ENCODE assay signal across 1 cellular context in genomic region chr5:15524712-15525111, GRCh38.
TF ChIP-seq lines count a peak whose summit lies in the region.

No MANE protein-coding gene starts in this region.

TF ChIP-seq in SK-N-SH, 30 proteins besides CTCF, POLR2A, EP300 and RAD21 (continued from another document):
- TF ChIP-seq MAX (IDR thresholded peaks at IDR 0.05; ENCODE audit: low read depth) = no peak
- TF ChIP-seq TAF1 (IDR thresholded peaks at IDR 0.05; ENCODE audit: borderline replicate concordance, low read depth, low read length) = no peak
- TF ChIP-seq POLR2AphosphoS5 (IDR thresholded peaks at IDR 0.05; ENCODE audit: low read depth, low read length) = no peak
- no peak for TF ChIP-seq GABPA (IDR thresholded peaks at IDR 0.05; ENCODE audit: low read depth)
- TF ChIP-seq MXI1 (IDR thresholded peaks at IDR 0.05; ENCODE audit: low read depth, low read length) = no peak
- TF ChIP-seq EZH2phosphoT487 (IDR thresholded peaks at IDR 0.05; ENCODE audit: borderline replicate concordance, low read depth) = no peak
- no peak for TF ChIP-seq RXRA (IDR thresholded peaks at IDR 0.05; ENCODE audit: borderline replicate concordance, low read depth)
- no peak for TF ChIP-seq NRF1 (IDR thresholded peaks at IDR 0.05; ENCODE audit: low read depth, low read length)
- TF ChIP-seq FOXJ3 (CRISPR knock-in tag; IDR thresholded peaks at IDR 0.05) = no peak
- TF ChIP-seq TCF12 (IDR thresholded peaks at IDR 0.05) = no peak
- TF ChIP-seq ZBTB33 (IDR thresholded peaks at IDR 0.05; ENCODE audit: borderline replicate concordance, low read depth) = no peak
- no peak for TF ChIP-seq RCOR1 (IDR thresholded peaks at IDR 0.05; ENCODE audit: low read length)
- no peak for TF ChIP-seq GATA2 (CRISPR knock-in tag; IDR thresholded peaks at IDR 0.05)
- TF ChIP-seq RFX5 (IDR thresholded peaks at IDR 0.05; ENCODE audit: low read length) = no peak
- no peak for TF ChIP-seq PBX3 (IDR thresholded peaks at IDR 0.05)
- TF ChIP-seq SMC3 (IDR thresholded peaks at IDR 0.05; ENCODE audit: low read depth, low read length) = no peak
